In genomic region chr16:30628628-30629342, GRCh38 we compare ENCODE assay signal across 8 cellular contexts. TPM values are rescaled to one million over a fixed set of nuclear protein-coding genes. Genes with fewer than 3 reads are reported as not detected.
DNase-seq lines count a peak whose midpoint lies in the region; ATAC-seq lines count a peak whose summit lies in the region.

No MANE protein-coding gene starts in this region.

- ATAC-seq in HG03354 (IDR thresholded peaks at IDR 0.05; ENCODE audit: poor library complexity, severe bottlenecking, unreplicated experiment) (peak; percentile 50), HG03108 (IDR thresholded peaks at IDR 0.05; ENCODE audit: unreplicated experiment) (no peak)

- H3K9me3 ChIP-seq in CD8-positive, alpha-beta memory T cell (ENCODE audit: low read length): no peaks in the 10 kb centered on the region

- peaks cover 0 to 1% of the 10 kb centered on the region in 2 donors for H3K27me3 Mint-ChIP-seq in CD8-positive, alpha-beta memory T cell

- peak overlapping the region; percentile 51 for H3K4me3 ChIP-seq in CD8-positive, alpha-beta memory T cell (ENCODE audit: low read length)

- peak overlapping the region in 7 of 8 donors; percentile 30 to 92 (median 65) for H3K27ac Mint-ChIP-seq in CD8-positive, alpha-beta memory T cell

- H3K36me3 Mint-ChIP-seq in CD8-positive, alpha-beta memory T cell: no peaks in the 10 kb centered on the region

- H3K4me1 Mint-ChIP-seq in CD8-positive, alpha-beta memory T cell: peaks cover 4 to 7% (median 6%) of the 10 kb centered on the region in 3 donors

- DNase-seq in CD8-positive, alpha-beta memory T cell: peak; percentile 62 to 88 (median 79)
- peak; percentile 86 for DNase-seq in NCI-H82 (lab: John Stamatoyannopoulos, UW)
- peak; percentile 98 for DNase-seq in activated CD4-positive, alpha-beta T cell treated with anti-CD3 and anti-CD28 coated beads, Interleukin-2, amount 50 U/mL, for 48 hours
- DNase-seq in ecto neural progenitor cell (ENCODE audit: low spot score): peak; percentile 78
- DNase-seq in midbrain (lab: John Stamatoyannopoulos, UW): peak; percentile 80
- DNase-seq in stimulated activated CD8-positive, alpha-beta memory T cell treated with anti-CD3 and anti-CD28 coated beads, Interleukin-15, amount 100 ng/mL, for 48 hours (ENCODE audit: low read depth in 2 of 2): peak; percentile 75 to 76

- POLR2A ChIA-PET in CD8-positive, alpha-beta memory T cell (lab: Charles Lee): interaction anchor here (0.6 to 1.1 kb wide), 4 partner anchors 58 to 593 kb away, joined by 3 to 7 read pairs (median 4); partner anchors contain the start of gene DCTPP1

- CTCF ChIA-PET in CD8-positive, alpha-beta memory T cell (lab: Charles Lee): interaction anchor here (0.6 to 4.7 kb wide), 31 partner anchors 9 to 538 kb away, joined by 3 to 24 read pairs (median 4); partner anchors contain the start of genes DCTPP1, FBRS, ZNF689 and ZNF747

- H3K4me3 Mint-ChIP-seq in CD8-positive, alpha-beta memory T cell: peak overlapping the region; percentile 44 to 78 (median 63)

- H3K4me1 ChIP-seq in CD8-positive, alpha-beta memory T cell (ENCODE audit: insufficient read depth, low read length): peaks cover 14% of the 10 kb centered on the region

- H3K27me3 ChIP-seq in CD8-positive, alpha-beta memory T cell (ENCODE audit: insufficient read depth, low read length, poor library complexity, severe bottlenecking): no peaks in the 10 kb centered on the region

- H3K36me3 ChIP-seq in CD8-positive, alpha-beta memory T cell (ENCODE audit: insufficient read depth, low read length): no peaks in the 10 kb centered on the region

- no peak overlapping the region for H3K27ac ChIP-seq in CD8-positive, alpha-beta memory T cell (ENCODE audit: low read depth, low read length)

- H3K9me3 Mint-ChIP-seq in CD8-positive, alpha-beta memory T cell: no peaks in the 10 kb centered on the region

RNA-seq across cellular contexts. Expression of gene ZNF689, which starts 18.6 kb away (rescaled TPM):
- total RNA-seq in CD8-positive, alpha-beta memory T cell: 10 to 100 TPM; 14.6 to 15.7 TPM
- polyA plus RNA-seq in CD8-positive, alpha-beta memory T cell: 13.7 TPM

RNA-seq across cellular contexts. Expression of gene PRR14, which starts 22.0 kb away (rescaled TPM):
- 10 to 100 TPM; 87.5 to 92.5 TPM for total RNA-seq in CD8-positive, alpha-beta memory T cell
- polyA plus RNA-seq in CD8-positive, alpha-beta memory T cell: 29.7 TPM

RNA-seq across cellular contexts. Expression of gene FBRS, which starts 29.4 kb away (rescaled TPM):
- total RNA-seq in CD8-positive, alpha-beta memory T cell: 100 to 1,000 TPM; 115 to 124 TPM
- polyA plus RNA-seq in CD8-positive, alpha-beta memory T cell: 7.1 TPM

RNA-seq across cellular contexts. Expression of gene ZNF785, which starts 43.3 kb away (rescaled TPM):
- total RNA-seq in CD8-positive, alpha-beta memory T cell: 10 to 100 TPM; 10.9 to 13.0 TPM
- polyA plus RNA-seq in CD8-positive, alpha-beta memory T cell: 4.8 TPM

RNA-seq across cellular contexts. Expression of gene ZNF688, which starts 57.3 kb away (rescaled TPM):
- 10 to 100 TPM in 1 of 2 experiments, 1 to 10 TPM in 1; 9.6 to 10.8 TPM for total RNA-seq in CD8-positive, alpha-beta memory T cell
- 28.5 TPM for polyA plus RNA-seq in CD8-positive, alpha-beta memory T cell
